ENCODE assay signal across 1 cellular context in the genomic region with DNA sequence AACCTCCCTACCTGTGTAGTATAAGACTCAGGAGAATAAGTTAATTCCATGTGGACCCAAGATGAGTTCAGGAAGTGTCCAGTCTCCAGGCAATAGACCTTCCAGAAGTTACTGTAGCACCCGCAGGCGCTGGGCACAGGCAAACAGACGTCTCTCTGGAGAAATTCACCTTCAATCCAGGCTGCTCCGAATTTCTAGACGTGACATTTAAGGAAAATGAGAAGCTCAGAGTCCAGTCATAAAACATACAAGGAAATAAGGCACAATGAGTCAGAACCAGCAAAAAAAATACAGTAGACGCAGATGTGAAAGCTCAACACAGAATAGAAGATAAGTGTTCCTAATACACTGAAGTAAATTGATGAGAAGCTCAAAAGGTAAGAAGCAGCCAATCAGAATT.
TF ChIP-seq lines count a peak whose summit lies in the region.

No MANE protein-coding gene starts in this region.

TF ChIP-seq in HepG2, 621 proteins besides CTCF, POLR2A, EP300 and RAD21:
- TF ChIP-seq ARID2 (CRISPR knock-in tag; IDR thresholded peaks at IDR 0.05; ENCODE audit: borderline replicate concordance) (no peak), SAP130 (CRISPR knock-in tag; IDR thresholded peaks at IDR 0.05; ENCODE audit: low read depth) (no peak), ZNF562 (CRISPR knock-in tag; IDR thresholded peaks at IDR 0.05; ENCODE audit: borderline replicate concordance) (no peak), ZNF549 (CRISPR knock-in tag; IDR thresholded peaks at IDR 0.05) (no peak), NFIC (IDR thresholded peaks at IDR 0.05; ENCODE audit: low read length) (no peak), ATM (IDR thresholded peaks at IDR 0.05; ENCODE audit: borderline replicate concordance) (no peak)
